Comparison of ENCODE assay signal across 26 cellular contexts in genomic region chr1:239539856-239540255, GRCh38.
"Had no signal": no experiment of that assay in that cellular context is flagged by ENCODE, and none has a peak within 500 bp of the region (broad histone marks: within the 10 kb centered on the region; RNA-seq: fewer than 3 reads in every experiment).

No MANE protein-coding gene starts in this region.

- H3K4me2 ChIP-seq: neural progenitor cell had no signal

- H3K27me3 ChIP-seq: heart right ventricle, left lung, ovary, right atrium auricular region, suprapubic skin, tibial artery, upper lobe of right lung had no signal

- H3K4me3 ChIP-seq: heart right ventricle, left lung, lower lobe of right lung, neural progenitor cell, ovary, right atrium auricular region, skin epidermis, suprapubic skin, thoracic aorta, tibial artery, upper lobe of right lung had no signal

- H3K4me1 ChIP-seq: right atrium auricular region, suprapubic skin, tibial artery, upper lobe of right lung had no signal

- ATAC-seq: heart right ventricle, left cardiac atrium, left lung, lower lobe of right lung, natural killer cell, sciatic nerve, upper lobe of right lung had no signal

- H3K36me3 ChIP-seq: heart right ventricle, left lung, lower lobe of right lung, neural progenitor cell, ovary, right atrium auricular region, suprapubic skin, thoracic aorta, tibial artery, upper lobe of right lung had no signal

- H3K9ac ChIP-seq: neural progenitor cell had no signal

- H2AFZ ChIP-seq: neural progenitor cell had no signal

- H3K27ac ChIP-seq: heart right ventricle, left lung, lower lobe of right lung, neural progenitor cell, ovary, right atrium auricular region, skin epidermis, suprapubic skin, thoracic aorta, tibial artery, upper lobe of right lung had no signal

- DNase-seq: heart right ventricle; hippocampal formation; kidney glomerular epithelial cell; left cardiac atrium; left lung; lower lobe of right lung; mammary epithelial cell; mesenchymal stem cell; naive B cell; natural killer cell; nephron progenitor cell; ovary; stimulated activated CD4-positive, alpha-beta T cell treated with anti-CD3 and anti-CD28 coated beads, Interleukin-12 subunit alpha, Interleukin-12 subunit beta, amount 100 ng/mL, for 4 hours; stimulated activated CD4-positive, alpha-beta T cell treated with anti-CD3 and anti-CD28 coated beads, Interleukin-15, amount 100 ng/mL, for 24 hours; stimulated activated CD4-positive, alpha-beta T cell treated with anti-CD3 and anti-CD28 coated beads, Interleukin-2, amount 100 ng/mL, for 24 hours; stimulated activated CD4-positive, alpha-beta T cell treated with anti-CD3 and anti-CD28 coated beads, Interleukin-4, amount 100 ng/mL, for 1 hour; stimulated activated naive B cell treated with anti-CD40 and anti-IgM and Interleukin-4, amounts not matched to agents 10 μg/mL and 1 μg/mL and 100 μg/mL, for 72 hours; tibial artery; trophoblast cell; upper lobe of right lung had no signal

- H3K9me3 ChIP-seq: heart right ventricle, left lung, lower lobe of right lung, ovary, right atrium auricular region, suprapubic skin, thoracic aorta, tibial artery, upper lobe of right lung had no signal
